ENCODE assay signal across 8 cellular contexts in the genomic region with DNA sequence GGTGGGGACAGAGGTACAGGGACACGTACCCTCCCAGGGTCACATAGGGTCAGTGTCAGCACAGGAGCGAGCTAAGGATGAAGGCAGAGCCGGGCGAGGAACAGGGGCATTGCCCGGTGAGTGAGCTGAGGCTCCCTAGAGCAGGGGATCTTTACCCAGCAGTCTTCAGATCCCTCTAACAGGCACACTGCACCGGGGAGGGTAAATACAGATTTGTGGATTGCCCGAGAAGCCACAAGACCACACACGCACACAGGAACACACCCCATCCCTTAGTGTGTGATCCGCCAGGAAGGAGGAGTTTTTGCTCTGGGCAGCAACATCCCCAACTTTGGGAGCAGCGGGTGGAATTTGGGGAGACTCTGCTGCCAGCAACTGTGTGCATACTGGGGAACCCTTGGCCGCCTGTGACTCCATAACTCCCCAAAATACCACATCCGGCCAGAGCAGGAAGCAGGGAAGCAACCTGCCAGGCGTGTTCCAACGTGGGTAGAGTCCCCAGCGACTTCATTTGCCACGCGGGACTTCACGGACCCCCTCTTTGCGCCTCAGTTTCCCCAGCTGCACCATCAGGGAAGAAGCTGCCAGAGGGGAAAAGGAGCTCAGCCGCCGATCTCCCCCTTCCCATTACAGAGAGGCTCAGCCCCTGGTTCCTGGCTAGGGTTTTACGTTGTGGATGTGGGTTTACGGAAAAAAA. TPM values are rescaled to one million over a fixed set of nuclear protein-coding genes. Genes with fewer than 3 reads are reported as not detected.
A peak's percentile ranks its signal among the peaks of the same experiment; 100 is the strongest.
DNase-seq lines count a peak whose midpoint lies in the region; ATAC-seq, FAIRE-seq and TF ChIP-seq lines count a peak whose summit lies in the region.

No MANE protein-coding gene starts in this region.

- no peak for FAIRE-seq in D721Med (lab: Jason Lieb, UNC)

- peak overlapping the region in 1 of 2 donors; percentile 37 for H3K27ac ChIP-seq in ovary

- H3K27me3 Mint-ChIP-seq in activated CD8-positive, alpha-beta T cell treated with anti-CD3 and anti-CD28 coated beads for 36 hours = peaks cover 5% of the 10 kb centered on the region

- H3K36me3 Mint-ChIP-seq in activated CD8-positive, alpha-beta T cell treated with anti-CD3 and anti-CD28 coated beads for 36 hours (ENCODE audit: low read depth) = no peaks in the 10 kb centered on the region

- H3K9me3 Mint-ChIP-seq in activated CD8-positive, alpha-beta T cell treated with anti-CD3 and anti-CD28 coated beads for 36 hours = no peaks in the 10 kb centered on the region

- 1% methylated on average over 23 of the region's 23 CpGs for WGBS in ovary, 3 donors

- POLR2A ChIA-PET in activated CD8-positive, alpha-beta T cell treated with anti-CD3 and anti-CD28 coated beads for 36 hours (lab: Charles Lee) = interaction anchor here (0.6 to 3.8 kb wide), 8 partner anchors 8 to 127 kb away, joined by 3 to 17 read pairs (median 4); a partner anchor contains a TSS

- H3K4me3 ChIP-seq in ovary = peak overlapping the region; percentile 68

- peaks cover 19% of the 10 kb centered on the region for H3K4me1 Mint-ChIP-seq in activated CD8-positive, alpha-beta T cell treated with anti-CD3 and anti-CD28 coated beads for 36 hours (ENCODE audit: low read depth)

- H3K4me3 Mint-ChIP-seq in activated CD8-positive, alpha-beta T cell treated with anti-CD3 and anti-CD28 coated beads for 36 hours = peak overlapping the region; percentile 85

- H3K9me3 ChIP-seq in ovary = no peaks in the 10 kb centered on the region

- TF ChIP-seq EP300 in ovary (IDR thresholded peaks at IDR 0.05) = no peak

- peak; percentile 14 for ATAC-seq in activated CD8-positive, alpha-beta T cell treated with anti-CD3 and anti-CD28 coated beads for 36 hours
- no peak for ATAC-seq in HG02970 (IDR thresholded peaks at IDR 0.05; ENCODE audit: low FRiP score, unreplicated experiment)

- no peaks in the 10 kb centered on the region for H3K27me3 ChIP-seq in ovary

- peak; percentile 32 for TF ChIP-seq POLR2A in ovary (IDR thresholded peaks at IDR 0.05)

- peaks cover 7% of the 10 kb centered on the region for H3K4me1 ChIP-seq in ovary (ENCODE audit: insufficient read depth)

- in situ Hi-C loops in KBM-7 (cut with MboI; ENCODE audit: low pct_unique_long_range_greater_than_20kb, low sequenced_read_pairs) = no loop called here

- H3K36me3 ChIP-seq in ovary = no peaks in the 10 kb centered on the region

- CTCF ChIA-PET in activated CD8-positive, alpha-beta T cell treated with anti-CD3 and anti-CD28 coated beads for 36 hours (lab: Charles Lee) = interaction anchor here (1.2 to 5.3 kb wide), 7 partner anchors 16 to 148 kb away, joined by 4 to 24 read pairs (median 7); no protein-coding TSS in a partner anchor

- no peak for TF ChIP-seq CTCF in activated CD8-positive, alpha-beta T cell treated with anti-CD3 and anti-CD28 coated beads for 36 hours (IDR thresholded peaks at IDR 0.05)
- TF ChIP-seq CTCF in ovary (IDR thresholded peaks at IDR 0.05) (no peak), D721Med (IDR thresholded peaks at IDR 0.05; ENCODE audit: insufficient read depth, missing control alignments) (no peak)

- H3K27ac Mint-ChIP-seq in activated CD8-positive, alpha-beta T cell treated with anti-CD3 and anti-CD28 coated beads for 36 hours = peak overlapping the region; percentile 94

- intact Hi-C loops in activated CD8-positive, alpha-beta T cell treated with anti-CD3 and anti-CD28 coated beads for 36 hours (cut with micrococcal nuclease) = loop anchor here (10.0 kb wide), 1 partner anchor 250 kb away; a partner anchor contains a TSS
- intact Hi-C loops in ovary (cut with DNase I) = loop anchor here in 1 of 4 donors (5.0 kb wide), 1 partner anchor 48 kb away; no protein-coding TSS in a partner anchor

- peak; percentile 51 for DNase-seq in GDM1 (lab: John Stamatoyannopoulos, UW)
- DNase-seq in KBM-7 = peak; percentile 67
- peak; percentile 65 for DNase-seq in activated CD8-positive, alpha-beta T cell treated with anti-CD3 and anti-CD28 coated beads for 36 hours
- DNase-seq in fibroblast of peridontal ligament (ENCODE audit: extremely low read depth) = peak; percentile 48
- DNase-seq in ovary = peak in 3 of 5 donors; percentile 58 to 68 (median 66)
- no peak for DNase-seq in D721Med (ENCODE audit: insufficient read length, low spot score)
- no peak for DNase-seq in activated gamma-delta T cell (lab: John Stamatoyannopoulos, UW)

RNA-seq across cellular contexts. Expression of a gene that starts 5.9 kb away (rescaled TPM):
- 1 to 10 TPM; 2.8 to 3.0 TPM for total RNA-seq in activated CD8-positive, alpha-beta T cell treated with anti-CD3 and anti-CD28 coated beads for 36 hours
- total RNA-seq in ovary = 10 to 100 TPM; 31.1 to 43.9 (median 36.4) TPM
- 10 to 100 TPM; 15.1 to 21.4 TPM for polyA plus RNA-seq in ovary

RNA-seq across cellular contexts. Expression of a gene that starts 27.3 kb away (rescaled TPM):
- 100 to 1,000 TPM; 283 to 296 TPM for total RNA-seq in activated CD8-positive, alpha-beta T cell treated with anti-CD3 and anti-CD28 coated beads for 36 hours
- total RNA-seq in ovary = 100 to 1,000 TPM; 274 to 670 (median 503) TPM
- polyA plus RNA-seq in ovary = 100 to 1,000 TPM; 241 to 530 TPM

RNA-seq across cellular contexts. Expression of a gene that starts 57.6 kb away (rescaled TPM):
- total RNA-seq in activated CD8-positive, alpha-beta T cell treated with anti-CD3 and anti-CD28 coated beads for 36 hours = 1 to 10 TPM; 3.5 to 5.1 TPM
- total RNA-seq in ovary = 1 to 10 TPM in 2 of 7 donors, under 1 TPM in 5; 0.41 to 1.2 (median 0.79) TPM
- 1 to 10 TPM in 1 of 2 donors, under 1 TPM in 1; 0.70 to 1.2 TPM for polyA plus RNA-seq in ovary

RNA-seq across cellular contexts. Expression of a gene that starts 59.2 kb away (rescaled TPM):
- 1 to 10 TPM; 5.2 to 5.4 TPM for total RNA-seq in activated CD8-positive, alpha-beta T cell treated with anti-CD3 and anti-CD28 coated beads for 36 hours
- total RNA-seq in ovary = 10 to 100 TPM; 27.3 to 66.7 (median 57.1) TPM
- 10 to 100 TPM; 44.0 to 46.2 TPM for polyA plus RNA-seq in ovary

Comparison
In these comparisons a context has a peak if more than half of its experiments do, and no peak if none do; other contexts are left out.
1. DNase-seq: peak in GDM1 (single experiment), KBM-7 (single experiment), activated CD8-positive, alpha-beta T cell treated with anti-CD3 and anti-CD28 coated beads for 36 hours (single experiment), fibroblast of peridontal ligament (single experiment) and ovary (3 of 5); none in D721Med (single experiment) and activated gamma-delta T cell (single experiment).
2. RNA of a gene that starts 5.9 kb away (total RNA-seq): 31.1 to 43.9 TPM in ovary; 2.8 to 3.0 TPM in activated CD8-positive, alpha-beta T cell treated with anti-CD3 and anti-CD28 coated beads for 36 hours; every median in the first group is over 4 times any median in the second.